ENCODE assay signal across 1 cellular context in genomic region chr5:75622564-75622963, GRCh38.
TF ChIP-seq lines count a peak whose summit lies in the region.

No MANE protein-coding gene starts in this region.

TF ChIP-seq in HCT116, 20 proteins besides CTCF, POLR2A, EP300 and RAD21:
- TF ChIP-seq MAX (IDR thresholded peaks at IDR 0.05) = 0 out of 2 replicates have a peak, but pooled peaks have one; percentile 23
- no peak for TF ChIP-seq ZBTB33 (IDR thresholded peaks at IDR 0.05; ENCODE audit: extremely low read depth, insufficient replicate concordance, low read length)
- TF ChIP-seq SIN3A (IDR thresholded peaks at IDR 0.05; ENCODE audit: low read depth) = no peak
- TF ChIP-seq CEBPB (IDR thresholded peaks at IDR 0.05; ENCODE audit: low read depth) = peak; percentile 35; the same call in 1 of the 2 replicates
